8 cellular contexts compared by ENCODE assay signal in the genomic region with DNA sequence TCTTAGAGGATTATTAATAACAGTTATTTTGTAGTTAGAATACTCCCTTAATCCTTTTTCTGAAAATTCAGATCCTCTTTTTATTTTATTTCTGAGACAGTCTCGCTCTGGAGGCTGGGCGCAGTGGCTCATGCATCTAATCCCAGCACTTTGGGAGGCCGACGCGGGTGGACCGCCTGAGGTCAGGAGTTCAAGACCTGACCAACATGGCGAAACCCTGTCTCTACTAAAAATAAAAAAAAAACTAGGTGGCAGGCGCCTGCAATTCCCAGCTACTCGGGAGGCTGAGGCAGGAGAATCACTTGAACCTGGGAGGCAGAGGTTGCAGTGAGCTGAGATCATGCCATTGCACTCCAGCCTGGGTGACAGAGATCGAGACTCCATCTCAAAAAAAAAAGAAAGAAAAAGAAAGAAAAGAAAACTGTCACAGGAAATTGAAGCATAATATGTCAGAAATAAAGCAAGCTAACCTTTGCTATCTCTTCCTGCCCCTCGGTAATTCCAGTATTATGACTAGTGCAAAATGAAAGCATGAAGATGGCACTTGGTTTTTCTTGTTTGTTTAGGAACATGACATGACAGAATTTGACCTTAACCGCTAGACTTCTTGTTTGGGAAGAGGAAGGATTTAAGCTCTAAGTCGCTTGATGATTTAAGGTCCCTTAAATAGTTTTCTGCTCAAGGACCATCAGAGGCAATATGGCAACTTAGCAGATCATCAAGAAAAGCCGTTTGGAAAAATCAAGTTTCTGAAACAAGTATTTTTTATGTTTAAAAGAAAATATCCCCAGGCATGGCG. TPM values are rescaled to one million over a fixed set of nuclear protein-coding genes. Genes with fewer than 3 reads are reported as not detected.
DNase-seq lines count a peak whose midpoint lies in the region; ATAC-seq, FAIRE-seq and TF ChIP-seq lines count a peak whose summit lies in the region.

No MANE protein-coding gene starts in this region.

- peak overlapping the region; percentile 100 for H3K27ac Mint-ChIP-seq in T-helper 1 cell treated with Interleukin-12 subunit alpha and Interleukin-12 subunit beta and Interleukin-4 antibody, amounts not matched to agents 30 μg/mL and 1 μg/mL, for 36 hours

- no peaks in the 10 kb centered on the region for H3K9me3 ChIP-seq in HUES64 (ENCODE audit: insufficient read depth, low read depth, low read length)
- H3K9me3 ChIP-seq in gastroesophageal sphincter, result no peaks in the 10 kb centered on the region
- H3K9me3 ChIP-seq in small intestine (ENCODE audit: control insufficient read depth, low read depth), result no peaks in the 10 kb centered on the region

- 90% methylated on average over 14 of the region's 15 CpGs for WGBS in HUES64
- 76 to 84% methylated on average over 8 to 11 of the region's 15 CpGs for WGBS in gastroesophageal sphincter (ENCODE audit: low coverage in 1 of 2), 2 donors
- WGBS in small intestine, 3 donors, result 63 to 80% (median 63%) methylated on average over 15 of the region's 15 CpGs

- H3K4me3 ChIP-seq in HUES64 (ENCODE audit: low read length) (no peak overlapping the region), gastroesophageal sphincter (no peak overlapping the region), small intestine (ENCODE audit: low read depth in 1 of 2, low read length in 2 of 2) (no peak overlapping the region)

- H3K36me3 Mint-ChIP-seq in T-helper 1 cell treated with Interleukin-12 subunit alpha and Interleukin-12 subunit beta and Interleukin-4 antibody, amounts not matched to agents 30 μg/mL and 1 μg/mL, for 36 hours (ENCODE audit: low read depth), result peaks cover 25% of the 10 kb centered on the region

- TF ChIP-seq CTCF in gastroesophageal sphincter (IDR thresholded peaks at IDR 0.05), result no peak

- H3K4me1 Mint-ChIP-seq in T-helper 1 cell treated with Interleukin-12 subunit alpha and Interleukin-12 subunit beta and Interleukin-4 antibody, amounts not matched to agents 30 μg/mL and 1 μg/mL, for 36 hours (ENCODE audit: low read depth), result peaks cover 25% of the 10 kb centered on the region

- peak overlapping the region; percentile 96 for H3K9ac ChIP-seq in HUES64 (ENCODE audit: low read depth, low read length)

- H3K27ac ChIP-seq in HUES64 (ENCODE audit: low read depth, low read length) (peak overlapping the region; percentile 88), gastroesophageal sphincter (peak overlapping the region; percentile 92 to 100 (median 96)), small intestine (ENCODE audit: low read depth in 1 of 2, low read length in 1 of 2) (peak overlapping the region; percentile 91 to 92)

- no peaks in the 10 kb centered on the region for H3K27me3 Mint-ChIP-seq in T-helper 1 cell treated with Interleukin-12 subunit alpha and Interleukin-12 subunit beta and Interleukin-4 antibody, amounts not matched to agents 30 μg/mL and 1 μg/mL, for 36 hours (ENCODE audit: low read depth)

- H3K4me3 Mint-ChIP-seq in T-helper 1 cell treated with Interleukin-12 subunit alpha and Interleukin-12 subunit beta and Interleukin-4 antibody, amounts not matched to agents 30 μg/mL and 1 μg/mL, for 36 hours, result peak overlapping the region; percentile 98

- no peaks in the 10 kb centered on the region for H3K9me3 Mint-ChIP-seq in T-helper 1 cell treated with Interleukin-12 subunit alpha and Interleukin-12 subunit beta and Interleukin-4 antibody, amounts not matched to agents 30 μg/mL and 1 μg/mL, for 36 hours

- no peak for TF ChIP-seq EP300 in gastroesophageal sphincter (IDR thresholded peaks at IDR 0.05)

- TF ChIP-seq POLR2A in gastroesophageal sphincter (IDR thresholded peaks at IDR 0.05), result no peak

- H3K36me3 ChIP-seq in HUES64 (ENCODE audit: insufficient read depth, low read length), result peaks cover 20% of the 10 kb centered on the region
- H3K36me3 ChIP-seq in gastroesophageal sphincter, result peaks cover 0 to 17% of the 10 kb centered on the region in 2 donors
- H3K36me3 ChIP-seq in small intestine (ENCODE audit: control insufficient read depth in 2 of 2, insufficient read depth in 2 of 2, low read length in 2 of 2), result peaks cover 4 to 5% of the 10 kb centered on the region in 2 donors

- H3K27me3 ChIP-seq in HUES64 (ENCODE audit: insufficient read depth, low read length) (no peaks in the 10 kb centered on the region), gastroesophageal sphincter (no peaks in the 10 kb centered on the region), small intestine (ENCODE audit: control insufficient read depth in 2 of 2, insufficient read depth in 2 of 2, low read length in 2 of 2) (no peaks in the 10 kb centered on the region)

- FAIRE-seq in small intestine (lab: Jason Lieb, UNC), result no peak

- DNase-seq in small intestine (peak; percentile 18), globus pallidus (ENCODE audit: low spot score) (no peak), T1000 (lab: John Stamatoyannopoulos, UW) (no peak)

- H3K4me1 ChIP-seq in HUES64 (ENCODE audit: insufficient read depth, low read length) (peaks cover 22% of the 10 kb centered on the region; the same call in 1 of the 2 replicates), gastroesophageal sphincter (peaks cover 3 to 30% (median 10%) of the 10 kb centered on the region in 3 donors), small intestine (ENCODE audit: control insufficient read depth in 2 of 2, insufficient read depth in 1 of 2, low read depth in 1 of 2, low read length in 1 of 2) (peaks cover 2 to 3% of the 10 kb centered on the region in 2 donors)

- ATAC-seq in gastroesophageal sphincter, result no peak
- no peak for ATAC-seq in HG03039 (IDR thresholded peaks at IDR 0.05; ENCODE audit: unreplicated experiment)
- ATAC-seq in GM18873 (IDR thresholded peaks at IDR 0.05; ENCODE audit: low FRiP score, unreplicated experiment), result no peak

RNA-seq across cellular contexts. Expression of a gene that starts 1.8 kb away (rescaled TPM):
- 130 TPM for polyA plus RNA-seq in HUES64 (2013, experiment 1 of 2)
- 138 TPM for polyA plus RNA-seq in HUES64 (2013, experiment 2 of 2)
- total RNA-seq in gastroesophageal sphincter, result 100 to 1,000 TPM; 159 to 369 (median 238) TPM
- polyA plus RNA-seq in small intestine, result 100 to 1,000 TPM; 148 to 235 (median 195) TPM

RNA-seq across cellular contexts. Expression of a gene that starts 27.9 kb away (rescaled TPM):
- polyA plus RNA-seq in HUES64 (2013, experiment 1 of 2), result 31.9 TPM
- polyA plus RNA-seq in HUES64 (2013, experiment 2 of 2), result 37.5 TPM
- total RNA-seq in gastroesophageal sphincter, result 10 to 100 TPM; 42.0 to 55.9 (median 49.2) TPM
- polyA plus RNA-seq in small intestine, result 10 to 100 TPM in 2 of 3 donors, 1 to 10 TPM in 1; 9.6 to 17.4 (median 12.4) TPM

RNA-seq across cellular contexts. Expression of a gene that starts 44.7 kb away (rescaled TPM):
- 198 TPM for polyA plus RNA-seq in HUES64 (2013, experiment 1 of 2)
- polyA plus RNA-seq in HUES64 (2013, experiment 2 of 2), result 183 TPM
- total RNA-seq in gastroesophageal sphincter, result 100 to 1,000 TPM; 158 to 312 (median 228) TPM
- 100 to 1,000 TPM; 358 to 755 (median 646) TPM for polyA plus RNA-seq in small intestine

RNA-seq across cellular contexts. Expression of a gene that starts 44.7 kb away (rescaled TPM):
- 20.2 TPM for polyA plus RNA-seq in HUES64 (2013, experiment 1 of 2)
- polyA plus RNA-seq in HUES64 (2013, experiment 2 of 2), result 22.0 TPM
- 10 to 100 TPM; 16.8 to 40.0 (median 31.4) TPM for total RNA-seq in gastroesophageal sphincter
- 10 to 100 TPM; 21.9 to 39.6 (median 29.0) TPM for polyA plus RNA-seq in small intestine
